In the genomic region with DNA sequence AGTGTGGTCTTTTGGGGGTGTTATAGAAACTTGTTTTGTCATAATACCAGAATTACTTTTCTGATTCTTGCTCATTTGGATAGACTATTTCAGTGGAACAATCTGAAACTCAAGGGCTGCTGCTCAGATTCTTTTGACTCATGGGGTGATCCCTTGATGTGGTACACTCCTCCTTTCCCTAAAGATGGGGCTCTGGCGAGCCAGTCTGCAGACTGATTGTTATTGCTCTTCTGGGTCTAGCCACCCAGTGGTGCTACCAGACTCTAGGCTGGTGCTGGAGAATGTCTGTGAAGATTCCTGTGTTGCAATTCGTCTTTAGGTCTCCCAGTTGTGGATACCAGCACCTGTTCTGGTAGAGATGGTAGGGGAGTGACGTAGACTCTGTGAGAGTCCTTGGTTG, we compare ENCODE assay signal across 2 cellular contexts.
TF ChIP-seq lines count a peak whose summit lies in the region.

No MANE protein-coding gene starts in this region.

TF ChIP-seq in IMR-90, 13 proteins besides CTCF, POLR2A, EP300 and RAD21:
- TF ChIP-seq RCOR1 (IDR thresholded peaks at IDR 0.05; ENCODE audit: insufficient replicate concordance, low read length) (no peak), RFX5 (IDR thresholded peaks at IDR 0.05; ENCODE audit: low read depth, low read length) (no peak), MAZ (IDR thresholded peaks at IDR 0.05; ENCODE audit: borderline replicate concordance, low read depth, low read length) (no peak), NFE2L2 (IDR thresholded peaks at IDR 0.05; ENCODE audit: low read depth, low read length) (no peak)

TF ChIP-seq in WTC11, 78 proteins besides CTCF, POLR2A, EP300 and RAD21:
- no peak for TF ChIP-seq ZNF317 (CRISPR knock-in tag; IDR thresholded peaks at IDR 0.05; ENCODE audit: borderline replicate concordance, low read depth)
- no peak for TF ChIP-seq SOX15 (CRISPR knock-in tag; IDR thresholded peaks at IDR 0.05)
- TF ChIP-seq CREM (CRISPR knock-in tag; IDR thresholded peaks at IDR 0.05), result no peak
- no peak for TF ChIP-seq SP1 (CRISPR knock-in tag; conservative IDR thresholded peaks at IDR 0.05)
- no peak for TF ChIP-seq JUN (CRISPR knock-in tag; IDR thresholded peaks at IDR 0.05)
- TF ChIP-seq, protein P1, sequence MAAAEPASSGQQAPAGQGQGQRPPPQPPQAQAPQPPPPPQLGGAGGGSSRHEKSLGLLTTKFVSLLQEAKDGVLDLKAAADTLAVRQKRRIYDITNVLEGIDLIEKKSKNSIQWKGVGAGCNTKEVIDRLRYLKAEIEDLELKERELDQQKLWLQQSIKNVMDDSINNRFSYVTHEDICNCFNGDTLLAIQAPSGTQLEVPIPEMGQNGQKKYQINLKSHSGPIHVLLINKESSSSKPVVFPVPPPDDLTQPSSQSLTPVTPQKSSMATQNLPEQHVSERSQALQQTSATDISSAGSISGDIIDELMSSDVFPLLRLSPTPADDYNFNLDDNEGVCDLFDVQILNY (CRISPR knock-in tag; IDR thresholded peaks at IDR 0.05), result no peak
- TF ChIP-seq NFATC4 (CRISPR knock-in tag; IDR thresholded peaks at IDR 0.05), result no peak
- no peak for TF ChIP-seq MXD4 (CRISPR knock-in tag; IDR thresholded peaks at IDR 0.05; ENCODE audit: borderline replicate concordance)
- no peak for TF ChIP-seq GRHL2 (CRISPR knock-in tag; IDR thresholded peaks at IDR 0.05; ENCODE audit: insufficient replicate concordance, severe bottlenecking)
- TF ChIP-seq SMAD3 (CRISPR knock-in tag; IDR thresholded peaks at IDR 0.05; ENCODE audit: borderline replicate concordance), result no peak
- no peak for TF ChIP-seq TEAD1 (CRISPR knock-in tag; IDR thresholded peaks at IDR 0.05)
- TF ChIP-seq ZNF232 (CRISPR knock-in tag; IDR thresholded peaks at IDR 0.05), result no peak
- no peak for TF ChIP-seq GTF2I (CRISPR knock-in tag; conservative IDR thresholded peaks at IDR 0.05)
- no peak for TF ChIP-seq ZNF121 (CRISPR knock-in tag; IDR thresholded peaks at IDR 0.05)
- no peak for TF ChIP-seq MYBL2 (CRISPR knock-in tag; IDR thresholded peaks at IDR 0.05)
- no peak for TF ChIP-seq FOXK1 (CRISPR knock-in tag; IDR thresholded peaks at IDR 0.05)
- TF ChIP-seq, protein P2, sequence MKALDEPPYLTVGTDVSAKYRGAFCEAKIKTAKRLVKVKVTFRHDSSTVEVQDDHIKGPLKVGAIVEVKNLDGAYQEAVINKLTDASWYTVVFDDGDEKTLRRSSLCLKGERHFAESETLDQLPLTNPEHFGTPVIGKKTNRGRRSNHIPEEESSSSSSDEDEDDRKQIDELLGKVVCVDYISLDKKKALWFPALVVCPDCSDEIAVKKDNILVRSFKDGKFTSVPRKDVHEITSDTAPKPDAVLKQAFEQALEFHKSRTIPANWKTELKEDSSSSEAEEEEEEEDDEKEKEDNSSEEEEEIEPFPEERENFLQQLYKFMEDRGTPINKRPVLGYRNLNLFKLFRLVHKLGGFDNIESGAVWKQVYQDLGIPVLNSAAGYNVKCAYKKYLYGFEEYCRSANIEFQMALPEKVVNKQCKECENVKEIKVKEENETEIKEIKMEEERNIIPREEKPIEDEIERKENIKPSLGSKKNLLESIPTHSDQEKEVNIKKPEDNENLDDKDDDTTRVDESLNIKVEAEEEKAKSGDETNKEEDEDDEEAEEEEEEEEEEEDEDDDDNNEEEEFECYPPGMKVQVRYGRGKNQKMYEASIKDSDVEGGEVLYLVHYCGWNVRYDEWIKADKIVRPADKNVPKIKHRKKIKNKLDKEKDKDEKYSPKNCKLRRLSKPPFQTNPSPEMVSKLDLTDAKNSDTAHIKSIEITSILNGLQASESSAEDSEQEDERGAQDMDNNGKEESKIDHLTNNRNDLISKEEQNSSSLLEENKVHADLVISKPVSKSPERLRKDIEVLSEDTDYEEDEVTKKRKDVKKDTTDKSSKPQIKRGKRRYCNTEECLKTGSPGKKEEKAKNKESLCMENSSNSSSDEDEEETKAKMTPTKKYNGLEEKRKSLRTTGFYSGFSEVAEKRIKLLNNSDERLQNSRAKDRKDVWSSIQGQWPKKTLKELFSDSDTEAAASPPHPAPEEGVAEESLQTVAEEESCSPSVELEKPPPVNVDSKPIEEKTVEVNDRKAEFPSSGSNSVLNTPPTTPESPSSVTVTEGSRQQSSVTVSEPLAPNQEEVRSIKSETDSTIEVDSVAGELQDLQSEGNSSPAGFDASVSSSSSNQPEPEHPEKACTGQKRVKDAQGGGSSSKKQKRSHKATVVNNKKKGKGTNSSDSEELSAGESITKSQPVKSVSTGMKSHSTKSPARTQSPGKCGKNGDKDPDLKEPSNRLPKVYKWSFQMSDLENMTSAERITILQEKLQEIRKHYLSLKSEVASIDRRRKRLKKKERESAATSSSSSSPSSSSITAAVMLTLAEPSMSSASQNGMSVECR (CRISPR knock-in tag; IDR thresholded peaks at IDR 0.05; ENCODE audit: borderline replicate concordance), result no peak
- TF ChIP-seq JAZF1 (CRISPR knock-in tag; IDR thresholded peaks at IDR 0.05), result no peak
- no peak for TF ChIP-seq CREB1 (CRISPR knock-in tag; IDR thresholded peaks at IDR 0.05)
- TF ChIP-seq NFE2L1 (CRISPR knock-in tag; IDR thresholded peaks at IDR 0.05), result no peak
TF ChIP-seq in WTC11: peak in this region for 0.
